In the genomic region with DNA sequence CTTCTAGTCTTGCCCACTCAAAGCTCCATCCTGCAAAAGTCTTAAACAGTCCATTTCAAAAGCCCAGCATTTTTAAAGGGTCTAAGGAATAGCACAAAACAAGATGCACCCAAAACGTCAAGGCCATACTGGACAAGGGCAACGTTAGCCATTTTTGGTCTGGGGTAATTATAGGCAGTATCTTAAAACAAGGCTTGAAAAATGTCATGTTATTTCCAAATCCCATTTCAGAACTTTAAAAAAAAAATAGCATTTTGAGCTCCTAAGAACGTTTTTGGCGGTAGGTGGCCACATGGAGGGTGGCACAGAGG, we compare ENCODE assay signal across 8 cellular contexts. TPM values are rescaled to one million over a fixed set of nuclear protein-coding genes. Genes with fewer than 3 reads are reported as not detected.
A peak's percentile ranks its signal among the peaks of the same experiment; 100 is the strongest.
DNase-seq lines count a peak whose midpoint lies in the region; ATAC-seq, FAIRE-seq and TF ChIP-seq lines count a peak whose summit lies in the region.

No MANE protein-coding gene starts in this region.

- no peak overlapping the region for H3K23ac ChIP-seq in H9 (ENCODE audit: insufficient read length, low read depth, low read length)

- no peak overlapping the region for H2AFZ ChIP-seq in H9 (ENCODE audit: low read length)
- H2AFZ ChIP-seq in HepG2 (ENCODE audit: low read length) = peak overlapping the region; percentile 83

- H4K91ac ChIP-seq in H9 (ENCODE audit: insufficient read length, low read depth, low read length) = no peak overlapping the region

- TF ChIP-seq EP300 in HepG2 (IDR thresholded peaks at IDR 0.05; ENCODE audit: low read depth in 2 of 2, low read length in 2 of 2) (no peak), HepG2 (CRISPR knock-in tag; IDR thresholded peaks at IDR 0.05; ENCODE audit: borderline replicate concordance) (no peak)

- peaks cover 16 to 25% (median 20%) of the 10 kb centered on the region in 3 experiments for H3K36me3 Mint-ChIP-seq in H9 (ENCODE audit: insufficient read depth in 1 of 3, low read depth in 3 of 3)
- peaks cover 7% of the 10 kb centered on the region for H3K36me3 Mint-ChIP-seq in activated naive CD8-positive, alpha-beta T cell

- in situ Hi-C loops in HepG2 (cut with HindIII; ENCODE audit: extremely low pct_ligation_motif_present, low pct_unique_long_range_greater_than_20kb) = loop anchor here (25.0 kb wide), 1 partner anchor 467 kb away; a partner anchor contains a TSS

- no peak overlapping the region for H2BK120ac ChIP-seq in H9 (ENCODE audit: low read depth, low read length, poor library complexity, severe bottlenecking)

- peak overlapping the region; percentile 91 to 93 for H3K4me3 Mint-ChIP-seq in H9
- peak overlapping the region; percentile 99 for H3K4me3 Mint-ChIP-seq in activated naive CD8-positive, alpha-beta T cell

- CTCF ChIA-PET in HepG2 (lab: Yijun Ruan, JAX; ENCODE audit: low intra/inter-chr PET ratio, low total read pairs) (no interaction called here), HEK293T (lab: Yijun Ruan, JAX) (interaction anchor here (0.6 kb wide), 1 partner anchor 51 kb away, joined by 3 read pairs; no protein-coding TSS in a partner anchor)

- no peak overlapping the region for H4K8ac ChIP-seq in H9 (replicated peaks; ENCODE audit: insufficient read length, low read depth, low read length)

- intact Hi-C loops in HepG2 (cut with micrococcal nuclease; ENCODE audit: unreplicated experiment) = loop anchor here (2.0 to 5.0 kb wide), 2 partner anchors 37 to 48 kb away; a partner anchor contains a TSS

- no peak overlapping the region for H3K18ac ChIP-seq in H9 (ENCODE audit: insufficient read length, low read depth, low read length)

- H3K27ac Mint-ChIP-seq in H9 = peak overlapping the region; percentile 91 to 99 (median 98)
- H3K27ac Mint-ChIP-seq in activated naive CD8-positive, alpha-beta T cell = peak overlapping the region; percentile 99

- H3K4me2 ChIP-seq in H9 (ENCODE audit: insufficient read depth, insufficient read length, low read length) (peak overlapping the region; percentile 63), HepG2 (ENCODE audit: low read depth, low read length) (peak overlapping the region; percentile 77)

- H3K4me1 ChIP-seq in H9 (ENCODE audit: insufficient read depth, low read length) (no peaks in the 10 kb centered on the region), HepG2 (ENCODE audit: insufficient read depth, low read length) (peaks cover 50% of the 10 kb centered on the region), urinary bladder (ENCODE audit: insufficient read depth) (no peaks in the 10 kb centered on the region)

- no peak overlapping the region for H2AK5ac ChIP-seq in H9 (ENCODE audit: insufficient read length, low read length)

- H4K20me1 ChIP-seq in H9 (ENCODE audit: control insufficient read depth, insufficient read depth, insufficient read length) (no peaks in the 10 kb centered on the region), HepG2 (ENCODE audit: insufficient read depth, low read length) (peaks cover 20% of the 10 kb centered on the region)

- no peak for TF ChIP-seq POLR2A in HepG2 (IDR thresholded peaks at IDR 0.05; ENCODE audit: insufficient read depth in 1 of 2, low read depth in 2 of 2, low read length in 2 of 2)

- no peak for TF ChIP-seq RAD21 in HepG2 (CRISPR knock-in tag; IDR thresholded peaks at IDR 0.05)

- no peak overlapping the region for H2BK12ac ChIP-seq in H9 (ENCODE audit: insufficient read length, low read depth, low read length)

- peak overlapping the region; percentile 83; the same call in 1 of the 2 replicates for H3K14ac ChIP-seq in H9 (ENCODE audit: insufficient read depth, low read length)

- H3K4me3 ChIP-seq in AG10803 (ENCODE audit: low read length) (peak overlapping the region; percentile 84), HepG2 (replicated peaks in 1 of 3; ENCODE audit: insufficient read depth in 1 of 3, low read depth in 2 of 3, low read length in 3 of 3) (peak overlapping the region; percentile 56 to 91 (median 84); a peak in 5 of 6 replicates), urinary bladder (ENCODE audit: low read depth, low read length) (peak overlapping the region; percentile 92)

- peaks cover 32 to 33% of the 10 kb centered on the region in 2 experiments for H3K4me1 Mint-ChIP-seq in H9
- H3K4me1 Mint-ChIP-seq in activated naive CD8-positive, alpha-beta T cell (ENCODE audit: low read depth) = peaks cover 37% of the 10 kb centered on the region

- TF ChIP-seq CTCF in AG10803 (conservative IDR thresholded peaks at IDR 0.05; ENCODE audit: low read length) (peak; percentile 32), H9 (conservative IDR thresholded peaks at IDR 0.05) (no peak; the same call in 2 of the 3 replicates), HepG2 (CRISPR knock-in tag; IDR thresholded peaks at IDR 0.05) (no peak)

- H3K27ac ChIP-seq in H9 (ENCODE audit: insufficient read length, low read depth, low read length) (peak overlapping the region; percentile 12), HepG2 (ENCODE audit: extremely low read length, insufficient read depth, low read length) (peak overlapping the region; percentile 80), urinary bladder (ENCODE audit: low read depth) (peak overlapping the region; percentile 99)

- TSS peak; percentile 79 for BruUV-seq in HepG2 (replicated peaks; lab: Mats Ljungman, UMichigan)

- no peak overlapping the region for H4K5ac ChIP-seq in H9 (ENCODE audit: insufficient read length, low read depth, low read length)

- FAIRE-seq in HepG2 (lab: Jason Lieb, UNC) = no peak

- H3K9ac ChIP-seq in H9 (ENCODE audit: extremely low read depth, insufficient read length, low read length) = peak overlapping the region; percentile 42
- peak overlapping the region; percentile 84; the same call in 1 of the 2 replicates for H3K9ac ChIP-seq in HepG2 (ENCODE audit: insufficient read depth, low read depth, low read length)

- no peak overlapping the region for H3K4ac ChIP-seq in H9 (ENCODE audit: low read depth, low read length)

- H3K79me2 ChIP-seq in H9 (ENCODE audit: insufficient read depth, low read length) (peaks cover 31% of the 10 kb centered on the region), HepG2 (ENCODE audit: insufficient read depth, low read length) (peaks cover 36% of the 10 kb centered on the region)

- POLR2A ChIA-PET in HepG2 (lab: Yijun Ruan, JAX) = interaction anchor here (0.6 to 2.8 kb wide), 7 partner anchors 9 to 459 kb away, joined by 4 to 21 read pairs (median 8); a partner anchor contains a TSS
- POLR2A ChIA-PET in HEK293T (lab: Yijun Ruan, JAX) = interaction anchor here (1.0 to 3.0 kb wide), 8 partner anchors 9 to 737 kb away, joined by 3 to 28 read pairs (median 4); a partner anchor contains a TSS

- H3K23me2 ChIP-seq in H9 (ENCODE audit: insufficient read length, low read depth, low read length, poor library complexity, severe bottlenecking) = peaks cover 10% of the 10 kb centered on the region

- H3K36me3 ChIP-seq in HepG2 (replicated peaks in 1 of 2; ENCODE audit: control insufficient read depth in 1 of 2, insufficient read depth in 2 of 2, low read length in 2 of 2) (peaks cover 0 to 3% of the 10 kb centered on the region in 2 experiments; a peak in 1 of 5 replicates), urinary bladder (ENCODE audit: insufficient read depth) (no peaks in the 10 kb centered on the region)

- H3T11ph ChIP-seq in H9 (ENCODE audit: low read length) = no peak overlapping the region

- DNase-seq in AG10803 (ENCODE audit: low read depth) = no peak
- DNase-seq in H9 = no peak
- DNase-seq in HepG2 (ENCODE audit: low spot score) = no peak
- no peak for DNase-seq in HEK293T (ENCODE audit: extremely low spot score)
- DNase-seq in NCI-H2171 (lab: John Stamatoyannopoulos, UW) = no peak

- H3K56ac ChIP-seq in H9 (ENCODE audit: insufficient read length, low read depth, low read length) = no peak overlapping the region

- H2BK15ac ChIP-seq in H9 (ENCODE audit: low read depth, low read length) = no peak overlapping the region

- H3K27me3 Mint-ChIP-seq in H9 (ENCODE audit: low read depth) = no peaks in the 10 kb centered on the region
- H3K27me3 Mint-ChIP-seq in activated naive CD8-positive, alpha-beta T cell = no peaks in the 10 kb centered on the region

- no CpG with 5 or more reads among the region's 4 CpGs for WGBS in H9 (ENCODE audit: extremely low coverage, insufficient read length, low lambda C conversion rate)
- WGBS in HepG2 (ENCODE audit: low lambda C conversion rate) = 3% methylated on average over 4 of the region's 4 CpGs
- WGBS in urinary bladder = 1% methylated on average over 4 of the region's 4 CpGs

- H3K27me3 ChIP-seq in H9 (ENCODE audit: insufficient read depth, low read length) = no peaks in the 10 kb centered on the region
- H3K27me3 ChIP-seq in HepG2 (ENCODE audit: control insufficient read depth in 1 of 2, insufficient read depth in 2 of 2, low read length in 2 of 2) = no peaks in the 10 kb centered on the region; a peak in 1 of 5 replicates

- no peaks in the 10 kb centered on the region for H3K79me1 ChIP-seq in H9 (ENCODE audit: insufficient read depth, low read depth, low read length, poor library complexity, severe bottlenecking)

- no peak overlapping the region for H2BK5ac ChIP-seq in H9 (ENCODE audit: insufficient read length, low read length)

- no peaks in the 10 kb centered on the region; a peak in 1 of 5 replicates for H3K9me3 Mint-ChIP-seq in H9
- H3K9me3 Mint-ChIP-seq in activated naive CD8-positive, alpha-beta T cell (ENCODE audit: low read depth) = no peaks in the 10 kb centered on the region

- ATAC-seq in HepG2 (no peak), HG02970 (IDR thresholded peaks at IDR 0.05; ENCODE audit: low FRiP score, unreplicated experiment) (no peak)

- H3K9me3 ChIP-seq in H9 (ENCODE audit: control insufficient read depth, low read depth, low read length) = no peaks in the 10 kb centered on the region
- no peaks in the 10 kb centered on the region for H3K9me3 ChIP-seq in HepG2 (ENCODE audit: low read length)

- H2BK20ac ChIP-seq in H9 (ENCODE audit: low read depth, low read length, poor library complexity, severe bottlenecking) = no peak overlapping the region

RNA-seq across cellular contexts. Expression of a gene that starts 0.6 kb away (rescaled TPM):
- total RNA-seq in H9 (2021) (85.9 and 87.2 TPM in 2 replicates), HepG2 (2016; rRNA removed; fragmentation: Illumina TruSeq; extraction: Trizol) (32.0 and 54.6 TPM in 2 replicates), urinary bladder (172 TPM)
- total RNA-seq in HepG2 (2016; cell fraction: cytosol; rRNA removed; fragmentation: Illumina TruSeq; extraction: Trizol; ENCODE audit: low read depth) = 49.0 and 49.6 TPM in 2 replicates
- 31.3 and 54.4 TPM in 2 replicates for total RNA-seq in HepG2 (2016; cell fraction: insoluble cytoplasmic fraction; rRNA removed; fragmentation: Illumina TruSeq; extraction: Trizol)
- 41.0 and 41.4 TPM in 2 replicates for total RNA-seq in HepG2 (2016; cell fraction: membrane; rRNA removed; fragmentation: Illumina TruSeq; extraction: Trizol)
- total RNA-seq in HepG2 (2016; cell fraction: nucleus; rRNA removed; fragmentation: Illumina TruSeq; extraction: Trizol) = 69.6 and 76.4 TPM in 2 replicates
- polyA plus RNA-seq in HepG2 (2011; rRNA removed) (82.0 and 103 TPM in 2 replicates), urinary bladder (64.9 TPM)
- 36.3 and 40.4 TPM in 2 replicates for polyA plus RNA-seq in HepG2 (2011; cell fraction: cytosol; rRNA removed)
- polyA plus RNA-seq in HepG2 (2011; cell fraction: nucleus; rRNA removed) = 57.5 and 61.2 TPM in 2 replicates
- 27.9 and 35.8 TPM in 2 replicates for polyA plus RNA-seq in HepG2 (2012)
- polyA plus RNA-seq in HepG2 (2016; cell fraction: cytosol; fragmentation: Illumina TruSeq; extraction: Trizol; ENCODE audit: low read depth) = 17.4 and 21.2 TPM in 2 replicates
- polyA plus RNA-seq in HepG2 (2016; cell fraction: insoluble cytoplasmic fraction; fragmentation: Illumina TruSeq; extraction: Trizol; ENCODE audit: low read depth) = 36.0 and 38.8 TPM in 2 replicates
- polyA plus RNA-seq in HepG2 (2016; cell fraction: membrane; fragmentation: Illumina TruSeq; extraction: Trizol; ENCODE audit: low read depth) = 27.2 and 31.4 TPM in 2 replicates
- polyA plus RNA-seq in HepG2 (2016; cell fraction: nucleus; fragmentation: Illumina TruSeq; extraction: Trizol; ENCODE audit: insufficient read depth, low read depth) = 108 and 117 TPM in 2 replicates
- polyA minus RNA-seq in HepG2 (2011; rRNA and poly(A)+ RNA removed; ENCODE audit: low replicate concordance) = 170 and 281 TPM in 2 replicates
- polyA minus RNA-seq in HepG2 (2011; cell fraction: cytosol; rRNA and poly(A)+ RNA removed) = 36.6 and 41.3 TPM in 2 replicates
- polyA minus RNA-seq in HepG2 (2011; cell fraction: nucleus; rRNA and poly(A)+ RNA removed) = 125 and 131 TPM in 2 replicates

RNA-seq across cellular contexts. Expression of a gene that starts 49.1 kb away (rescaled TPM):
- total RNA-seq in H9 (2021) (31.9 and 35.0 TPM in 2 replicates), HepG2 (2016; rRNA removed; fragmentation: Illumina TruSeq; extraction: Trizol) (12.8 and 18.4 TPM in 2 replicates), urinary bladder (9.7 TPM)
- 10.3 and 14.8 TPM in 2 replicates for total RNA-seq in HepG2 (2016; cell fraction: cytosol; rRNA removed; fragmentation: Illumina TruSeq; extraction: Trizol; ENCODE audit: low read depth)
- total RNA-seq in HepG2 (2016; cell fraction: insoluble cytoplasmic fraction; rRNA removed; fragmentation: Illumina TruSeq; extraction: Trizol) = 12.5 and 16.5 TPM in 2 replicates
- 22.0 and 24.7 TPM in 2 replicates for total RNA-seq in HepG2 (2016; cell fraction: membrane; rRNA removed; fragmentation: Illumina TruSeq; extraction: Trizol)
- 12.7 and 14.2 TPM in 2 replicates for total RNA-seq in HepG2 (2016; cell fraction: nucleus; rRNA removed; fragmentation: Illumina TruSeq; extraction: Trizol)
- polyA plus RNA-seq in HepG2 (2011; rRNA removed) (7.4 and 12.4 TPM in 2 replicates), urinary bladder (6.1 TPM)
- 5.5 and 8.9 TPM in 2 replicates for polyA plus RNA-seq in HepG2 (2011; cell fraction: cytosol; rRNA removed)
- polyA plus RNA-seq in HepG2 (2011; cell fraction: nucleus; rRNA removed) = 0.87 and 1.7 TPM in 2 replicates
- 8.3 and 13.3 TPM in 2 replicates for polyA plus RNA-seq in HepG2 (2012)
- 30.1 and 32.4 TPM in 2 replicates for polyA plus RNA-seq in HepG2 (2016; cell fraction: cytosol; fragmentation: Illumina TruSeq; extraction: Trizol; ENCODE audit: low read depth)
- polyA plus RNA-seq in HepG2 (2016; cell fraction: insoluble cytoplasmic fraction; fragmentation: Illumina TruSeq; extraction: Trizol; ENCODE audit: low read depth) = 17.4 and 17.6 TPM in 2 replicates
- polyA plus RNA-seq in HepG2 (2016; cell fraction: membrane; fragmentation: Illumina TruSeq; extraction: Trizol; ENCODE audit: low read depth) = 26.9 and 30.1 TPM in 2 replicates
- 26.6 and 27.3 TPM in 2 replicates for polyA plus RNA-seq in HepG2 (2016; cell fraction: nucleus; fragmentation: Illumina TruSeq; extraction: Trizol; ENCODE audit: insufficient read depth, low read depth)
- polyA minus RNA-seq in HepG2 (2011; rRNA and poly(A)+ RNA removed; ENCODE audit: low replicate concordance) = 14.9 and 24.8 TPM in 2 replicates
- 4.6 and 5.1 TPM in 2 replicates for polyA minus RNA-seq in HepG2 (2011; cell fraction: cytosol; rRNA and poly(A)+ RNA removed)
- 1.3 and 2.1 TPM in 2 replicates for polyA minus RNA-seq in HepG2 (2011; cell fraction: nucleus; rRNA and poly(A)+ RNA removed)

Comparison
In these comparisons a context has a peak if more than half of its experiments do, and no peak if none do; other contexts are left out.
1. H3K27ac ChIP-seq: peak in every context shown above with its lines; median percentile 99 in urinary bladder; 80 in HepG2; 12 in H9.